Comparison of ENCODE assay signal across 11 cellular contexts in the genomic region with DNA sequence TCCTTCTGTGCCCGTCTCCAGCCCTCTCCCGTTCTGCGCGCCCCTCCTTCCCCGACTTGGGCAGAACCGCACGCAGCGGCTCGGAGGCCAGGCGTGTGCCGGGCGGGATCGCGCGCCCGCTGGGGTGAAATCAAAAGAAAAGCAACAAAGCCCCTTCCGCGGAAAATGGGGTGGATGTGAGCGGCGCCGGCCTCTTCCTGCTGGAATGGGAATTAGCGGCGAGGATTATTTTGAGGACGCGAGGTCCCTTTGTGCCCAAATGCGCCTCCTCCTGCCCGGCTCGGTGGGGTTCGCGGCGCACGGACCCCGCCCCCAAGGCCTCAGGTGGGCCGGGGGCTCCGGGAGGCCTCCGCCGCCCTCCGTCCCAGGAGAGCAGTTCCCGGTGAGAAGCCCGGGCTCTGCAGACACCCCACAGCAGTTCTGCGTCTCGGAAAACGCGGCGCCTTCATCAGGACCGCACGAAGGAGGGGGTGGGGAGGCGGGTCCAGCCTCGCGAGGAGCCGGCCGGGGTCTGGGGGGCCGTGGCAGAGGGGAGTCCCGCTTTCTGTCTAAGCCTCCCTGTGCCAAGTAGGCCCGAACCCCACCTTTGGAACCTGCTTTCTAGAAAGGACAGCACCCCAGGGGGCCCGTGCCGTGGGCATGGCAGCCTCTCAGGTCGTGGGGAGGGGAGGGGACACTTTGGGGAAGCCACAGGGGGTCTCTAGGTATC.
DNase-seq lines count a peak whose midpoint lies in the region; ATAC-seq and TF ChIP-seq lines count a peak whose summit lies in the region.
"Had no signal": no experiment of that assay in that cellular context is flagged by ENCODE, and none has a peak within 500 bp of the region (broad histone marks: within the 10 kb centered on the region; RNA-seq: fewer than 3 reads in every experiment).

No MANE protein-coding gene starts in this region.

- H3K4me3 Mint-ChIP-seq in stimulated activated memory B cell treated with anti-CD40 and anti-IgM and Interleukin-4, amounts not matched to agents 10 μg/mL and 1 μg/mL and 100 μg/mL, for 72 hours = peak overlapping the region; percentile 74

- H3K27ac Mint-ChIP-seq in stimulated activated memory B cell treated with anti-CD40 and anti-IgM and Interleukin-4, amounts not matched to agents 10 μg/mL and 1 μg/mL and 100 μg/mL, for 72 hours = peak overlapping the region; percentile 82

- no peak for ATAC-seq in stimulated activated memory B cell treated with anti-CD40 and anti-IgM and Interleukin-4, amounts not matched to agents 10 μg/mL and 1 μg/mL and 100 μg/mL, for 72 hours
- ATAC-seq in GM19035 (IDR thresholded peaks at IDR 0.05; ENCODE audit: unreplicated experiment) (no peak), GM21367 (IDR thresholded peaks at IDR 0.05; ENCODE audit: unreplicated experiment) (no peak)

- peak overlapping the region; percentile 20; the same call in 1 of the 2 replicates for H3K27ac ChIP-seq in VCaP
- H3K27ac ChIP-seq: C4-2B, uterus had no signal

- TF ChIP-seq CTCF in VCaP (conservative IDR thresholded peaks at IDR 0.05) = no peak

- H3K4me3 ChIP-seq in iPS-15b (ENCODE audit: low read depth, low read length) = peak overlapping the region; percentile 48

- no peaks in the 10 kb centered on the region for H3K27me3 ChIP-seq in iPS-15b (ENCODE audit: control insufficient read depth, insufficient read depth, low read length)

- H3K9me3 Mint-ChIP-seq in stimulated activated memory B cell treated with anti-CD40 and anti-IgM and Interleukin-4, amounts not matched to agents 10 μg/mL and 1 μg/mL and 100 μg/mL, for 72 hours = no peaks in the 10 kb centered on the region

- no peaks in the 10 kb centered on the region for H3K36me3 ChIP-seq in iPS-15b (ENCODE audit: control insufficient read depth, insufficient read depth, low read length)
- H3K36me3 ChIP-seq: uterus had no signal

- H3K9ac ChIP-seq in iPS-15b (ENCODE audit: low read depth, low read length) = no peak overlapping the region

- peaks cover 10% of the 10 kb centered on the region for H3K4me1 ChIP-seq in iPS-15b (ENCODE audit: control insufficient read depth, insufficient read depth, low read length)

- no peaks in the 10 kb centered on the region for H3K36me3 Mint-ChIP-seq in stimulated activated memory B cell treated with anti-CD40 and anti-IgM and Interleukin-4, amounts not matched to agents 10 μg/mL and 1 μg/mL and 100 μg/mL, for 72 hours

- DNase-seq in NCI-H82 (lab: John Stamatoyannopoulos, UW) (peak; percentile 56), NCI-H82 treated with DMSO at 0.1 percent for 48 hours (lab: John Stamatoyannopoulos, UW; ENCODE audit: unreplicated experiment) (no peak), mucosa of gallbladder (ENCODE audit: low spot score) (no peak)
- DNase-seq: NCI-H2081 treated with DMSO at 0.1 percent for 48 hours, uterus had no signal

- H3K27me3 Mint-ChIP-seq in stimulated activated memory B cell treated with anti-CD40 and anti-IgM and Interleukin-4, amounts not matched to agents 10 μg/mL and 1 μg/mL and 100 μg/mL, for 72 hours = peaks cover 10% of the 10 kb centered on the region

- H3K4me1 Mint-ChIP-seq in stimulated activated memory B cell treated with anti-CD40 and anti-IgM and Interleukin-4, amounts not matched to agents 10 μg/mL and 1 μg/mL and 100 μg/mL, for 72 hours = peaks cover 71% of the 10 kb centered on the region

- H3K9me3 ChIP-seq in iPS-15b (ENCODE audit: control insufficient read depth, insufficient read depth, low read length) = no peaks in the 10 kb centered on the region
- H3K9me3 ChIP-seq: uterus had no signal
